Comparison of ENCODE assay signal across 11 cellular contexts in genomic region chr12:55827806-55828205, GRCh38. TPM values are rescaled to one million over a fixed set of nuclear protein-coding genes. Genes with fewer than 3 reads are reported as not detected.
A peak's percentile ranks its signal among the peaks of the same experiment; 100 is the strongest.
DNase-seq lines count a peak whose midpoint lies in the region; TF ChIP-seq lines count a peak whose summit lies in the region.
"Had no signal": no experiment of that assay in that cellular context is flagged by ENCODE, and none has a peak within 500 bp of the region (broad histone marks: within the 10 kb centered on the region; RNA-seq: fewer than 3 reads in every experiment).

No MANE protein-coding gene starts in this region.

- no peak overlapping the region for H3K18ac ChIP-seq in trophoblast cell (ENCODE audit: low read length)

- peaks cover 15% of the 10 kb centered on the region for H3K79me1 ChIP-seq in trophoblast cell (ENCODE audit: low read length)

- no peak overlapping the region for H2BK5ac ChIP-seq in trophoblast cell (ENCODE audit: low read depth, low read length, poor library complexity)

- no peaks in the 10 kb centered on the region for H3K9me3 Mint-ChIP-seq in endodermal cell

- no peak overlapping the region for H2AK5ac ChIP-seq in trophoblast cell (ENCODE audit: low read length)

- POLR2A ChIA-PET in OCI-LY7 (lab: Charles Lee) = interaction anchor here (0.7 to 3.6 kb wide), 4 partner anchors 10 to 290 kb away, joined by 3 to 49 read pairs (median 12); partner anchors contain the start of genes ORMDL2, PYM1, SARNP and ZC3H10

- H4K12ac ChIP-seq in trophoblast cell (ENCODE audit: low read depth, low read length) = no peak overlapping the region

- H3K14ac ChIP-seq in trophoblast cell (ENCODE audit: low read length) = no peak overlapping the region

- H2AFZ ChIP-seq in OCI-LY7 (ENCODE audit: low read length) (no peak overlapping the region), trophoblast cell (ENCODE audit: insufficient read depth, low read length, poor library complexity) (no peak overlapping the region)

- no peak overlapping the region for H3K9ac ChIP-seq in endodermal cell (ENCODE audit: extremely low read depth, low read length, poor library complexity, severe bottlenecking)
- H3K9ac ChIP-seq in trophoblast cell (ENCODE audit: low read length) = no peak overlapping the region

- H3K79me2 ChIP-seq in OCI-LY7 (ENCODE audit: insufficient read depth, low read depth, low read length) = peaks cover 64% of the 10 kb centered on the region
- peaks cover 9% of the 10 kb centered on the region for H3K79me2 ChIP-seq in trophoblast cell (ENCODE audit: control insufficient read depth, insufficient read depth, low read length, poor library complexity)

- peaks cover 23% of the 10 kb centered on the region for H3K36me3 Mint-ChIP-seq in endodermal cell (ENCODE audit: low read depth)

- H3K4me3 Mint-ChIP-seq in endodermal cell = peak overlapping the region; percentile 94

- H3K4me1 Mint-ChIP-seq in endodermal cell = peaks cover 30% of the 10 kb centered on the region

- TF ChIP-seq CTCF in GM12864 (IDR thresholded peaks at IDR 0.05; ENCODE audit: low read depth, low read length, missing control alignments) (no peak), OCI-LY7 (conservative IDR thresholded peaks at IDR 0.05; ENCODE audit: low read length) (no peak), endodermal cell (conservative IDR thresholded peaks at IDR 0.05) (no peak)

- H3K9me3 ChIP-seq in OCI-LY7 (ENCODE audit: low read length) (no peaks in the 10 kb centered on the region), endodermal cell (ENCODE audit: control insufficient read depth, low read length) (no peaks in the 10 kb centered on the region), trophoblast cell (ENCODE audit: insufficient read depth, low read depth, low read length) (no peaks in the 10 kb centered on the region)
- H3K9me3 ChIP-seq: thoracic aorta had no signal

- H3K27me3 ChIP-seq in endodermal cell (ENCODE audit: control insufficient read depth, insufficient read depth, low read length, poor library complexity, severe bottlenecking) (no peaks in the 10 kb centered on the region), trophoblast cell (ENCODE audit: insufficient read depth, low read length) (no peaks in the 10 kb centered on the region)

- peak overlapping the region; percentile 53 for H3K4ac ChIP-seq in trophoblast cell (ENCODE audit: low read depth, low read length)

- H3K4me2 ChIP-seq in OCI-LY7 (ENCODE audit: low read length) (peak overlapping the region; percentile 96), trophoblast cell (ENCODE audit: low read length) (peak overlapping the region; percentile 15)

- no peak overlapping the region for H4K91ac ChIP-seq in trophoblast cell (ENCODE audit: low read depth, low read length)

- H2BK120ac ChIP-seq in trophoblast cell (ENCODE audit: insufficient read depth, low read length, poor library complexity) = no peak overlapping the region

- H3K23ac ChIP-seq in trophoblast cell (ENCODE audit: low read length) = no peak overlapping the region

- H3K27ac ChIP-seq in OCI-LY7 (ENCODE audit: low read depth, low read length, poor library complexity, severe bottlenecking) (peak overlapping the region; percentile 80), endodermal cell (ENCODE audit: low read depth, low read length) (no peak overlapping the region), trophoblast cell (ENCODE audit: low read depth, low read length) (no peak overlapping the region)

- H3K36me3 ChIP-seq in OCI-LY7 (ENCODE audit: insufficient read depth, low read length) (peaks cover 40% of the 10 kb centered on the region), endodermal cell (ENCODE audit: control insufficient read depth, insufficient read depth, low read length) (peaks cover 27% of the 10 kb centered on the region), trophoblast cell (ENCODE audit: control insufficient read depth in 1 of 2, insufficient read depth in 2 of 2, low read length in 2 of 2) (peaks cover 9 to 13% of the 10 kb centered on the region in 2 experiments)

- H2BK12ac ChIP-seq in trophoblast cell (ENCODE audit: low read length) = no peak overlapping the region

- H4K8ac ChIP-seq in trophoblast cell (ENCODE audit: low read depth, low read length) = no peak overlapping the region

- BruUV-seq in OCI-LY7 (replicated peaks; lab: Mats Ljungman, UMichigan) = TSS peak; percentile 67

- 93 to 96% methylated on average over 10 to 15 of the region's 15 CpGs for WGBS in endodermal cell (ENCODE audit: insufficient coverage in 1 of 2, insufficient read length in 1 of 2), 2 experiments
- WGBS in trophoblast cell (ENCODE audit: extremely low coverage, insufficient coverage, insufficient read length) = no CpG with 5 or more reads among the region's 15 CpGs

- H3K4me1 ChIP-seq in OCI-LY7 (ENCODE audit: insufficient read depth, low read length, poor library complexity, severe bottlenecking) (peaks cover 48% of the 10 kb centered on the region), endodermal cell (ENCODE audit: control insufficient read depth, insufficient read depth, low read length) (peaks cover 9% of the 10 kb centered on the region), trophoblast cell (ENCODE audit: control insufficient read depth in 1 of 2, insufficient read depth in 2 of 2, low read length in 2 of 2) (peaks cover 15 to 19% of the 10 kb centered on the region in 2 experiments)

- DNase-seq in GM12864 (ENCODE audit: low read depth) (no peak), OCI-LY7 (ENCODE audit: low spot score) (no peak), endodermal cell (no peak), trophoblast cell (no peak), NCI-H2171 (lab: John Stamatoyannopoulos, UW) (no peak), NCI-H1048 (lab: John Stamatoyannopoulos, UW) (no peak)
- DNase-seq in stimulated activated CD4-positive, alpha-beta T cell treated with anti-CD3 and anti-CD28 coated beads, Interleukin-4, amount 100 ng/mL, for 1 hour = no peak
- DNase-seq: effector memory CD4-positive, alpha-beta T cell; islet precursor cell; NCI-H1417 treated with DMSO at 0.1 percent for 48 hours had no signal

- peak overlapping the region; percentile 85 for H3K27ac Mint-ChIP-seq in endodermal cell

- CTCF ChIA-PET in OCI-LY7 (lab: Charles Lee; ENCODE audit: unreplicated experiment) = interaction anchor here (1.3 kb wide), 2 partner anchors 98 to 100 kb away, joined by 3 to 7 read pairs; partner anchors contain the start of gene PYM1

- H4K20me1 ChIP-seq in OCI-LY7 (ENCODE audit: insufficient read depth, low read length) = no peaks in the 10 kb centered on the region

- no peaks in the 10 kb centered on the region for H3K27me3 Mint-ChIP-seq in endodermal cell (ENCODE audit: insufficient read depth)

- peak overlapping the region; percentile 76 for H3K4me3 ChIP-seq in GM12864 (ENCODE audit: low read depth, low read length)
- H3K4me3 ChIP-seq in OCI-LY7 (ENCODE audit: low read depth, low read length, poor library complexity, severe bottlenecking) = peak overlapping the region; percentile 96
- peak overlapping the region; percentile 82 for H3K4me3 ChIP-seq in endodermal cell (ENCODE audit: low read length)
- no peak overlapping the region for H3K4me3 ChIP-seq in trophoblast cell (ENCODE audit: low read depth, low read length)

- H3K9me2 ChIP-seq in OCI-LY7 (ENCODE audit: insufficient read depth, low read length) = no peaks in the 10 kb centered on the region

- intact Hi-C loops in OCI-LY7 (cut with micrococcal nuclease; ENCODE audit: unreplicated experiment) = no loop called here

RNA-seq across cellular contexts. Expression of gene DNAJC14, which starts 1.6 kb away (rescaled TPM):
- 50.8 and 60.9 TPM in 2 replicates for total RNA-seq in OCI-LY7 (2014; rRNA removed; shearing (Covaris generic))
- total RNA-seq in OCI-LY7 (2022) (52.3 and 59.3 TPM in 2 replicates), endodermal cell (10 to 100 TPM; 33.2 to 50.9 TPM)
- polyA plus RNA-seq in endodermal cell (2013, experiment 1 of 2) = 27.7 TPM
- 26.5 TPM for polyA plus RNA-seq in endodermal cell (2013, experiment 2 of 2)
- polyA plus RNA-seq in trophoblast cell (2013) = 18.9 and 19.5 TPM in 2 replicates

RNA-seq across cellular contexts. Expression of gene ORMDL2, which starts 10.0 kb away (rescaled TPM):
- total RNA-seq in OCI-LY7 (2014; rRNA removed; shearing (Covaris generic)) = 13.4 and 20.0 TPM in 2 replicates
- total RNA-seq in OCI-LY7 (2022) (22.9 and 27.1 TPM in 2 replicates), endodermal cell (10 to 100 TPM; 43.7 to 57.1 TPM)
- 43.3 TPM for polyA plus RNA-seq in endodermal cell (2013, experiment 1 of 2)
- 32.1 TPM for polyA plus RNA-seq in endodermal cell (2013, experiment 2 of 2)
- polyA plus RNA-seq in trophoblast cell (2013) = 105 and 118 TPM in 2 replicates

RNA-seq across cellular contexts. Expression of gene SARNP, which starts 10.3 kb away (rescaled TPM):
- total RNA-seq in OCI-LY7 (2014; rRNA removed; shearing (Covaris generic)) = 86.1 and 161 TPM in 2 replicates
- total RNA-seq in OCI-LY7 (2022) (85.5 and 92.0 TPM in 2 replicates), endodermal cell (100 to 1,000 TPM in 1 of 2 donors, 10 to 100 TPM in 1; 95.7 to 119 TPM)
- polyA plus RNA-seq in endodermal cell (2013, experiment 1 of 2) = 161 TPM
- 152 TPM for polyA plus RNA-seq in endodermal cell (2013, experiment 2 of 2)
- polyA plus RNA-seq in trophoblast cell (2013) = 174 and 182 TPM in 2 replicates

RNA-seq across cellular contexts. Expression of gene MMP19, which starts 14.9 kb away (rescaled TPM):
- not detected in 2 replicates for total RNA-seq in OCI-LY7 (2014; rRNA removed; shearing (Covaris generic))
- total RNA-seq in OCI-LY7 (2022) (not detected in 2 replicates), endodermal cell (1 to 10 TPM in 1 of 2 donors, under 1 TPM in 1; 0.40 to 2.1 TPM)
- polyA plus RNA-seq in endodermal cell (2013, experiment 1 of 2) = 1.9 TPM
- 0.62 TPM for polyA plus RNA-seq in endodermal cell (2013, experiment 2 of 2)
- 5.1 and 5.4 TPM in 2 replicates for polyA plus RNA-seq in trophoblast cell (2013)
